Comparison of ENCODE assay signal across 9 cellular contexts in the genomic region with DNA sequence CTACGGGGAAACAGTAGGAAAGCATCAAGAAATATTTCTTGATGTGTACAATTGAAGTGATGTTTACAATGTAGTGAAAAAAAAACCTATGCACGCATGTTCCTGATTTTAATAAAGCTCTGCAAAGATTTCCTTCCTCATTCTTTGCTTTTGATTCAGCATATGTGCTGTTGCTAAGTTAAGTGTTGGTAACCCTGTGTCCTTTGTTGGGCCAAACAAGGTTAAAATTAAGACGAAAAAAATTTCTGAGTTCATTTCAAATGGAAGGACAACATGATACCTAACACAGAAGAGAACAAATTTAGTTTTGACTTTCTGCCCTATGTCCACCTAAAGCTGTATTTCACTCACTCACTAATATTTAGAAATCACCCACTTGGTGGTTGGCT.
A peak's percentile ranks its signal among the peaks of the same experiment; 100 is the strongest.
DNase-seq lines count a peak whose midpoint lies in the region; ATAC-seq, FAIRE-seq and TF ChIP-seq lines count a peak whose summit lies in the region.
"Had no signal": no experiment of that assay in that cellular context is flagged by ENCODE, and none has a peak within 500 bp of the region (broad histone marks: within the 10 kb centered on the region; RNA-seq: fewer than 3 reads in every experiment).

No MANE protein-coding gene starts in this region.

- H3K4me2 ChIP-seq in osteoblast (ENCODE audit: insufficient read depth, low read length), result peak overlapping the region; percentile 42

- no peak overlapping the region for H2AFZ ChIP-seq in osteoblast (ENCODE audit: low read length)

- H3K9ac ChIP-seq in colonic mucosa (ENCODE audit: low read depth in 2 of 2, low read length in 2 of 2), result peak overlapping the region; percentile 48 to 51

- H3K36me3 ChIP-seq in colonic mucosa (no peaks in the 10 kb centered on the region), osteoblast (ENCODE audit: insufficient read depth, low read length) (no peaks in the 10 kb centered on the region)

- no peak for FAIRE-seq in urothelium cell line (lab: Jason Lieb, UNC)

- H3K4me1 ChIP-seq in colonic mucosa, result no peaks in the 10 kb centered on the region
- H3K4me1 ChIP-seq in osteoblast (ENCODE audit: insufficient read depth, low read length), result peaks cover 11% of the 10 kb centered on the region

- DNase-seq in KBM-7 (peak; percentile 59), colonic mucosa (no peak), osteoblast (ENCODE audit: insufficient read length, low spot score, missing footprints) (no peak), urothelium cell line (ENCODE audit: low spot score) (no peak), hepatic stellate cell (ENCODE audit: low spot score) (no peak)

- no peaks in the 10 kb centered on the region for H3K27me3 ChIP-seq in colonic mucosa
- no peaks in the 10 kb centered on the region for H3K27me3 ChIP-seq in osteoblast (ENCODE audit: insufficient read depth, low read length)

- ATAC-seq in GM18520 (IDR thresholded peaks at IDR 0.05; ENCODE audit: unreplicated experiment) (no peak), HG02678 (IDR thresholded peaks at IDR 0.05; ENCODE audit: unreplicated experiment) (no peak)

- in situ Hi-C loops in KBM-7 (cut with MboI; ENCODE audit: low pct_unique_long_range_greater_than_20kb, low sequenced_read_pairs), result no loop called here

- H3K9me3 ChIP-seq in colonic mucosa (no peaks in the 10 kb centered on the region), osteoblast (ENCODE audit: low read depth, low read length) (no peaks in the 10 kb centered on the region)

- TF ChIP-seq CTCF in colonic mucosa (IDR thresholded peaks at IDR 0.05) (no peak), osteoblast (IDR thresholded peaks at IDR 0.05; ENCODE audit: extremely low read depth, low read depth, low read length) (no peak)

- no peaks in the 10 kb centered on the region for H4K20me1 ChIP-seq in osteoblast (ENCODE audit: insufficient read depth, low read length)

- H3K4me3 ChIP-seq in GM08714 (ENCODE audit: low read length), result peak overlapping the region; percentile 65; the same call in 1 of the 2 replicates
- H3K4me3 ChIP-seq in colonic mucosa, result peak overlapping the region; percentile 2
- no peak overlapping the region for H3K4me3 ChIP-seq in osteoblast (ENCODE audit: insufficient read depth, low read length)

- peaks cover 98% of the 10 kb centered on the region for H3K79me2 ChIP-seq in osteoblast (ENCODE audit: insufficient read depth, low read length)

- intact Hi-C loops in colonic mucosa (cut with DNase I), result no loop called here

- H3K27ac ChIP-seq in colonic mucosa (peak overlapping the region; percentile 71), osteoblast (ENCODE audit: low read depth, low read length) (peak overlapping the region; percentile 67)
- H3K27ac ChIP-seq: epithelial cell of prostate had no signal
